Comparison of ENCODE assay signal across 1 cellular context in the genomic region with DNA sequence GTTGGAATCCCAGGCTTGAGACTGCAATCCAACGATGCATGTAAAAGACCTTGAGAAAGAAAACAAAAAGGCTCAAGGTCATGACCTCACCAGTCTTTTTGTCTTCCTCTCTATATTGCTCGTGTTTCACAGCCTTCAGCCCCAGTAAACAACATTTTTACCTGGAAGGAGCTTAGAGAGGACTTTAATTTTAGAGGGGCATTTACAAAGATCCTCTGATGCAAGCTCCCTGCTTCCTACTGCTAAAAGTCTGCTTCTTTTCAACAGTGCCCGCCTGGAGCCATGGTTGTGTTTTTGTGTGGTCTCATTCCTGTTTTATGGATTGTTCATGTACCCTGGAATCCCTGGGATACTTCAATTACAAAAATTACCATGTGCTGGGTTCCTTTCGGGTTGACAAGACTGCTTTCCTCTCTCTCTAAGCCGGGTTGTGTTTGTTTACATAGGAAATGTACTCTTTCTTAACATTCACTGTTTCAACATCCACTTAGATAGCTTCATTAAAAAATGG.
TF ChIP-seq lines count a peak whose summit lies in the region.

No MANE protein-coding gene starts in this region.

TF ChIP-seq in GM23338, 12 proteins besides CTCF, POLR2A, EP300 and RAD21 (continued from another document):
- TF ChIP-seq ZNF114 (CRISPR knock-in tag; IDR thresholded peaks at IDR 0.05) (no peak), EZH2phosphoT487 (IDR thresholded peaks at IDR 0.05; ENCODE audit: unreplicated experiment) (no peak), EZH2 (IDR thresholded peaks at IDR 0.05; ENCODE audit: low read depth, unreplicated experiment) (no peak), ETS1 (IDR thresholded peaks at IDR 0.05) (no peak), ZNF331 (CRISPR knock-in tag; IDR thresholded peaks at IDR 0.05; ENCODE audit: low read depth) (no peak), CREB1 (CRISPR knock-in tag; IDR thresholded peaks at IDR 0.05; ENCODE audit: low read depth) (no peak), POLR2AphosphoS5 (IDR thresholded peaks at IDR 0.05; ENCODE audit: low read depth) (no peak), STAT1 (IDR thresholded peaks at IDR 0.05; ENCODE audit: unreplicated experiment) (no peak), JUNB (IDR thresholded peaks at IDR 0.05; ENCODE audit: unreplicated experiment) (no peak), REST (IDR thresholded peaks at IDR 0.05; ENCODE audit: unreplicated experiment) (no peak)
